ENCODE assay signal across 8 cellular contexts in the genomic region with DNA sequence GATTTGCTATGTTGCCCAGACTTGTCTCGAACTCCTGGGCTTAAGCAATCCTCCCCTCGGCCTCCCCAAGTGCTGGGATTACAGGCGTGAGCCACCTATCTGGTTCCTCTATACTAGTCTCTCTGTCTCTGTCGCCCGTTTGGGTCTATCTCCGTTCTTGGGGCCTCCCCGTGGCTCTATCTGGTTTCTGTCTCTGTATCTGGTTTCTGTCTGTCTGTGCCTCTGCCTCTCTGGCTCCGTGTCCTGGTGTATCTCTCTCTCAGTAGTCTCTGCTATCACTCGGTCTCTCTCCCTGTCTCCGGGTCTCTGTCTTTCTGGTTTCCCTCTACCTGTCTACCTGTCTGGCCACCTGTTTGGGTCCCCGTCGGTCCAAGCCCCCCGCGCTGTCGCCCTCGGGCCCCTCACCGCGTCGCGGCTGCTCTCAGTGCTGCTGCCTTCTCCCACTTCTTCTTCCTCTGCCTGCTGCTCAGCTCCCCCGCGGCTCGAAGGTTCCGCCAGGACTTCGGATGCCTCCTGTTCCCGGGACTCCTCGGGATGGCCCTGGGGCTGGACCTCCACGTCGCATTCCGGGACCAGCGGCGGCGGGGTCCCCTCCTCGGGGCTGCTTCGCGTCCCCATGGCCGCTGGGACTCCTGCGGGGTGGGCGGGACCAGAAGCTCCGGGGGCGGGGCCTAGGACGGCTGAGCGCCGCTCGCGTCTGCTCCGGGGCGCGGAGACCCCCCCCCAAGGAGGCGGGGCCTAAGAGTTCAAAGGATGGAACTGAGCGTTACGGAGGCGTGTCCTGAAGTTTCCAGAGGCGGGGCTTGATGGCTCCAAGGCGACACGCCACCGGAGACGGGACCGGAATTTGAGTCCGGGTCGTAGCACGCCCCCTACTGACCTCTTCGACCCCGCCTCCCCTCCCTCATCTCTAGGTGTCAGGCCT. TPM values are rescaled to one million over a fixed set of nuclear protein-coding genes. Genes with fewer than 3 reads are reported as not detected.
DNase-seq lines count a peak whose midpoint lies in the region; ATAC-seq, FAIRE-seq and TF ChIP-seq lines count a peak whose summit lies in the region.

No MANE protein-coding gene starts in this region.

- H3K27ac ChIP-seq in ascending aorta (peak overlapping the region; percentile 87), hepatocyte (peak overlapping the region; percentile 91)

- peak; percentile 97 for FAIRE-seq in GM12892 (lab: Jason Lieb, UNC)

- H2AFZ ChIP-seq in hepatocyte: peak overlapping the region; percentile 82

- peaks cover 3 to 8% of the 10 kb centered on the region in 2 donors for H3K4me1 ChIP-seq in ascending aorta
- peaks cover 19% of the 10 kb centered on the region for H3K4me1 ChIP-seq in hepatocyte (ENCODE audit: insufficient read depth)

- H4K20me1 ChIP-seq in hepatocyte (ENCODE audit: insufficient read depth, poor library complexity, severe bottlenecking): no peaks in the 10 kb centered on the region

- H3K9me2 ChIP-seq in hepatocyte (replicated peaks; ENCODE audit: insufficient read depth): no peaks in the 10 kb centered on the region

- intact Hi-C loops in ascending aorta (cut with DNase I): loop anchor here (1.0 to 2.0 kb wide), 5 partner anchors 23 to 56 kb away; a partner anchor contains a TSS

- no peaks in the 10 kb centered on the region for H3K9me3 ChIP-seq in ascending aorta
- no peaks in the 10 kb centered on the region for H3K9me3 ChIP-seq in hepatocyte (ENCODE audit: low read depth)

- WGBS in hepatocyte (ENCODE audit: low lambda C conversion rate, missing lambda C conversion rate): 2% methylated on average over 55 of the region's 64 CpGs

- H3K36me3 ChIP-seq in ascending aorta: peaks cover 5 to 10% of the 10 kb centered on the region in 2 donors
- H3K36me3 ChIP-seq in hepatocyte (replicated peaks; ENCODE audit: insufficient read depth, low read depth): no peaks in the 10 kb centered on the region

- ATAC-seq in HG02852 (IDR thresholded peaks at IDR 0.05; ENCODE audit: unreplicated experiment): peak; percentile 84

- DNase-seq in GM12892 (ENCODE audit: insufficient read length): peak; percentile 97
- peak; percentile 95 for DNase-seq in NCI-H146 (lab: John Stamatoyannopoulos, UW)
- DNase-seq in T-helper 2 cell: peak; percentile 93 to 99 (median 98)
- DNase-seq in ascending aorta (ENCODE audit: low spot score in 2 of 2): peak; percentile 90 to 98
- DNase-seq in hepatocyte (ENCODE audit: low spot score): peak; percentile 99
- peak; percentile 91 for DNase-seq in retina
- DNase-seq in LoVo (ENCODE audit: low spot score): no peak

- H3K27me3 ChIP-seq in ascending aorta (no peaks in the 10 kb centered on the region), hepatocyte (no peaks in the 10 kb centered on the region)

- H3K4me3 ChIP-seq in ascending aorta (peak overlapping the region; percentile 75 to 78), hepatocyte (peak overlapping the region; percentile 50)

- no peak; the same call in 1 of the 2 replicates for TF ChIP-seq POLR2A in GM12892 (IDR thresholded peaks at IDR 0.05; ENCODE audit: low read depth, low read length)

- H3K4me2 ChIP-seq in hepatocyte: peak overlapping the region; percentile 91

- TF ChIP-seq CTCF in ascending aorta (IDR thresholded peaks at IDR 0.05) (peak in 2 of 3 experiments; percentile 17 to 33), hepatocyte (IDR thresholded peaks at IDR 0.05; ENCODE audit: poor library complexity) (peak; percentile 41)

- peaks cover 12% of the 10 kb centered on the region for H3K79me2 ChIP-seq in hepatocyte

RNA-seq across cellular contexts. Expression of a gene that starts 0.8 kb away (rescaled TPM):
- 5.4 TPM for polyA plus RNA-seq in GM12892 (2012; ENCODE audit: missing spikeins)
- 1.8 TPM for total RNA-seq in ascending aorta
- 22.2 and 24.9 TPM in 2 replicates for total RNA-seq in hepatocyte
- polyA plus RNA-seq in hepatocyte: 23.4 and 29.0 TPM in 2 replicates

RNA-seq across cellular contexts. Expression of a gene that starts 23.2 kb away (rescaled TPM):
- polyA plus RNA-seq in GM12892 (2012; ENCODE audit: missing spikeins): 38.9 TPM
- total RNA-seq in ascending aorta: 118 TPM
- total RNA-seq in hepatocyte: 42.1 and 49.9 TPM in 2 replicates
- 47.0 and 65.1 TPM in 2 replicates for polyA plus RNA-seq in hepatocyte

RNA-seq across cellular contexts. Expression of a gene that starts 29.2 kb away (rescaled TPM):
- polyA plus RNA-seq in GM12892 (2012; ENCODE audit: missing spikeins): 0.85 TPM
- not detected for total RNA-seq in ascending aorta
- 0.84 TPM in 1 of 2 replicates, not detected in the other for total RNA-seq in hepatocyte
- 3.1 and 6.8 TPM in 2 replicates for polyA plus RNA-seq in hepatocyte

RNA-seq across cellular contexts. Expression of a gene that starts 38.4 kb away (rescaled TPM):
- 0.15 TPM for polyA plus RNA-seq in GM12892 (2012; ENCODE audit: missing spikeins)
- total RNA-seq in ascending aorta (not detected), hepatocyte (4.6 and 4.8 TPM in 2 replicates)
- polyA plus RNA-seq in hepatocyte: 13.2 and 13.5 TPM in 2 replicates
